36 cellular contexts compared by ENCODE assay signal in the genomic region with DNA sequence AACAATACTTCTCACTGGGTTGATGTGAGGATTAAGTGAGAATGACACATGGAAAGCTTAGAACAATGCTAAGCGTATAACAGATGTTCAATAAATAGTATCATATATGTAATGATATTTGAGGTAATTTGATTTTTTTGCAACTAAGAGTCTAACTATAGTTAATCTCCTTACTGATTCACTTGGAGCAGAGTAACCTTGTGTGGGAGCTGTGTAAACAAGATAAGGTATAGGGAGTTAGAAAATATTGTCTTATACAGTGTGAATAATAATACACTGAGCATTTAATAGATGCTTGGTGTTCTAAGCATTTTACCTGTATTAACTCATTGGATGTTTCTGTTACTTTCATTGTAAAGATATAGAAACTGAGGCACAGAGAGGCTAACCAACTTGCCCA.
"Had no signal": no experiment of that assay in that cellular context is flagged by ENCODE, and none has a peak within 500 bp of the region (broad histone marks: within the 10 kb centered on the region; RNA-seq: fewer than 3 reads in every experiment).

No MANE protein-coding gene starts in this region.

- H3K36me3 ChIP-seq: ascending aorta had no signal

- H3K27me3 ChIP-seq: ascending aorta, cardiac muscle cell had no signal

- H3K4me1 ChIP-seq: ascending aorta had no signal

- H3K4me1 Mint-ChIP-seq: activated CD4-positive, alpha-beta memory T cell treated with anti-CD3 and anti-CD28 coated beads, Interleukin-2, amount 10 ng/mL, durations not matched to agents 7 days and 5 days; activated CD4-positive, alpha-beta T cell treated with anti-CD3 and anti-CD28 coated beads, Interleukin-2, amount 10 ng/mL, durations not matched to agents 24 days and 14 days; activated CD8-positive, alpha-beta memory T cell treated with anti-CD3 and anti-CD28 coated beads, Interleukin-2, amount 10 ng/mL, durations not matched to agents 7 days and 5 days; activated naive CD4-positive, alpha-beta T cell treated with anti-CD3 and anti-CD28 coated beads, Interleukin-2, amount 10 ng/mL, durations not matched to agents 7 days and 5 days; activated naive CD4-positive, alpha-beta T cell treated with anti-CD3 and anti-CD28 coated beads, Interleukin-2, amount 50 U/mL, for 24 hours; activated naive CD8-positive, alpha-beta T cell treated with anti-CD3 and anti-CD28 coated beads, Interleukin-2, amount 10 ng/mL, durations not matched to agents 7 days and 5 days; activated naive CD8-positive, alpha-beta T cell treated with anti-CD3 and anti-CD28 coated beads, Interleukin-2, amount 50 U/mL, for 24 hours; central memory CD8-positive, alpha-beta T cell had no signal

- H3K4me3 ChIP-seq: ascending aorta, cardiac muscle cell had no signal

- DNase-seq: activated CD4-positive, alpha-beta memory T cell treated with anti-CD3 and anti-CD28 coated beads, Interleukin-2, amount 10 ng/mL, durations not matched to agents 7 days and 5 days; activated CD4-positive, alpha-beta T cell treated with anti-CD3 and anti-CD28 coated beads for 1 hour; activated CD4-positive, alpha-beta T cell treated with anti-CD3 and anti-CD28 coated beads for 4 hours; activated CD4-positive, alpha-beta T cell treated with anti-CD3 and anti-CD28 coated beads, Interleukin-2, amount 10 ng/mL, durations not matched to agents 24 days and 14 days; activated CD4-positive, alpha-beta T cell treated with anti-CD3 and anti-CD28 coated beads, Interleukin-2, amount 50 U/mL, for 1 hour; activated CD4-positive, alpha-beta T cell treated with anti-CD3 and anti-CD28 coated beads, Interleukin-2, amount 50 U/mL, for 48 hours; activated CD4-positive, CD25-positive, alpha-beta regulatory T cell; activated CD8-positive, alpha-beta memory T cell treated with anti-CD3 and anti-CD28 coated beads for 24 hours; activated CD8-positive, alpha-beta memory T cell treated with anti-CD3 and anti-CD28 coated beads, Interleukin-2, amount 10 ng/mL, durations not matched to agents 7 days and 5 days; activated CD8-positive, alpha-beta memory T cell treated with anti-CD3 and anti-CD28 coated beads, Interleukin-2, amount 50 U/mL, for 48 hours; activated CD8-positive, alpha-beta T cell treated with anti-CD3 and anti-CD28 coated beads, Interleukin-2, amount 10 ng/mL, durations not matched to agents 7 days and 5 days; activated effector memory CD4-positive, alpha-beta T cell treated with Interleukin-2 at 50 U/mL for 16 hours; activated gamma-delta T cell; activated naive CD4-positive, alpha-beta T cell treated with anti-CD3 and anti-CD28 coated beads, Interleukin-2, amount 10 ng/mL, durations not matched to agents 7 days and 5 days; activated naive CD4-positive, alpha-beta T cell treated with Interleukin-2 at 50 U/mL for 16 hours; activated naive CD8-positive, alpha-beta T cell treated with anti-CD3 and anti-CD28 coated beads, Interleukin-2, amount 10 ng/mL, durations not matched to agents 7 days and 5 days; activated naive CD8-positive, alpha-beta T cell treated with anti-CD3 and anti-CD28 coated beads, Interleukin-2, amount 50 U/mL, for 24 hours; activated T-cell treated with anti-CD3 and anti-CD28 coated beads, Interleukin-2, amount 50 U/mL, for 24 hours; activated T-cell treated with anti-CD3 and anti-CD28 coated beads, Interleukin-2, amount 50 U/mL, for 48 hours; amygdala; anterior cingulate cortex; caudate nucleus; cerebellar nuclear complex; T-helper 1 cell; T-helper 2 cell; T-helper 9 cell had no signal

- H3K9me3 Mint-ChIP-seq: activated CD4-positive, alpha-beta memory T cell treated with anti-CD3 and anti-CD28 coated beads, Interleukin-2, amount 10 ng/mL, durations not matched to agents 7 days and 5 days; activated naive CD4-positive, alpha-beta T cell treated with anti-CD3 and anti-CD28 coated beads, Interleukin-2, amount 10 ng/mL, durations not matched to agents 7 days and 5 days; activated naive CD4-positive, alpha-beta T cell treated with anti-CD3 and anti-CD28 coated beads, Interleukin-2, amount 50 U/mL, for 24 hours; activated naive CD8-positive, alpha-beta T cell treated with anti-CD3 and anti-CD28 coated beads, Interleukin-2, amount 10 ng/mL, durations not matched to agents 7 days and 5 days; activated T-cell treated with anti-CD3 and anti-CD28 coated beads, Interleukin-2, amount 50 U/mL, for 24 hours; activated T-helper 2 cell treated with anti-CD3 and anti-CD28 coated beads, Interferon-gamma antibody, Interleukin-2, Interleukin-4, amounts not matched to agents 10 μg/mL and 5 μg/mL and 100 μg/mL, durations not matched to agents 14 hours and 24 hours and 36 hours; central memory CD8-positive, alpha-beta T cell; T-helper 1 cell treated with Interleukin-12 subunit alpha and Interleukin-12 subunit beta and Interleukin-4 antibody, amounts not matched to agents 30 μg/mL and 1 μg/mL, for 36 hours; T-helper 2 cell treated with Interferon-gamma antibody and Interleukin-4, amounts not matched to agents 5 μg/mL and 100 μg/mL, for 36 hours had no signal

- H3K27me3 Mint-ChIP-seq: activated CD4-positive, alpha-beta T cell treated with anti-CD3 and anti-CD28 coated beads, Interleukin-2, amount 10 ng/mL, durations not matched to agents 24 days and 14 days; activated CD8-positive, alpha-beta memory T cell treated with anti-CD3 and anti-CD28 coated beads, Interleukin-2, amount 10 ng/mL, durations not matched to agents 7 days and 5 days; activated naive CD4-positive, alpha-beta T cell treated with anti-CD3 and anti-CD28 coated beads, Interleukin-2, amount 10 ng/mL, durations not matched to agents 7 days and 5 days; activated naive CD4-positive, alpha-beta T cell treated with anti-CD3 and anti-CD28 coated beads, Interleukin-2, amount 50 U/mL, for 24 hours; activated naive CD8-positive, alpha-beta T cell; activated naive CD8-positive, alpha-beta T cell treated with anti-CD3 and anti-CD28 coated beads, Interleukin-2, amount 10 ng/mL, durations not matched to agents 7 days and 5 days; activated naive CD8-positive, alpha-beta T cell treated with anti-CD3 and anti-CD28 coated beads, Interleukin-2, amount 50 U/mL, for 24 hours; activated T-cell treated with anti-CD3 and anti-CD28 coated beads, Interleukin-2, amount 50 U/mL, for 24 hours had no signal

- ATAC-seq: activated CD4-positive, CD25-positive, alpha-beta regulatory T cell treated with anti-CD3 and anti-CD28 coated beads, Interleukin-2, amount 50 U/mL, for 24 hours; activated CD8-positive, alpha-beta memory T cell treated with anti-CD3 and anti-CD28 coated beads, Interleukin-2, amount 10 ng/mL, durations not matched to agents 7 days and 5 days; activated CD8-positive, alpha-beta T cell treated with anti-CD3 and anti-CD28 coated beads, Interleukin-2, amount 10 ng/mL, durations not matched to agents 7 days and 5 days; activated naive CD8-positive, alpha-beta T cell treated with anti-CD3 and anti-CD28 coated beads, Interleukin-2, amount 50 U/mL, for 24 hours had no signal

- H3K36me3 Mint-ChIP-seq: activated CD8-positive, alpha-beta memory T cell treated with anti-CD3 and anti-CD28 coated beads, Interleukin-2, amount 10 ng/mL, durations not matched to agents 7 days and 5 days; activated naive CD4-positive, alpha-beta T cell treated with anti-CD3 and anti-CD28 coated beads, Interleukin-2, amount 10 ng/mL, durations not matched to agents 7 days and 5 days had no signal

- H3K27ac Mint-ChIP-seq: activated CD4-positive, alpha-beta memory T cell treated with anti-CD3 and anti-CD28 coated beads, Interleukin-2, amount 10 ng/mL, durations not matched to agents 7 days and 5 days; activated CD4-positive, alpha-beta T cell treated with anti-CD3 and anti-CD28 coated beads, Interleukin-2, amount 10 ng/mL, durations not matched to agents 24 days and 14 days; activated CD8-positive, alpha-beta memory T cell treated with anti-CD3 and anti-CD28 coated beads, Interleukin-2, amount 10 ng/mL, durations not matched to agents 7 days and 5 days; activated CD8-positive, alpha-beta T cell treated with anti-CD3 and anti-CD28 coated beads, Interleukin-2, amount 10 ng/mL, durations not matched to agents 7 days and 5 days; activated naive CD4-positive, alpha-beta T cell treated with anti-CD3 and anti-CD28 coated beads, Interleukin-2, amount 10 ng/mL, durations not matched to agents 7 days and 5 days; activated naive CD4-positive, alpha-beta T cell treated with anti-CD3 and anti-CD28 coated beads, Interleukin-2, amount 50 U/mL, for 24 hours; activated naive CD8-positive, alpha-beta T cell; activated naive CD8-positive, alpha-beta T cell treated with anti-CD3 and anti-CD28 coated beads, Interleukin-2, amount 10 ng/mL, durations not matched to agents 7 days and 5 days; activated naive CD8-positive, alpha-beta T cell treated with anti-CD3 and anti-CD28 coated beads, Interleukin-2, amount 50 U/mL, for 24 hours; activated T-cell treated with anti-CD3 and anti-CD28 coated beads, Interleukin-2, amount 50 U/mL, for 24 hours; activated T-helper 2 cell treated with anti-CD3 and anti-CD28 coated beads, Interferon-gamma antibody, Interleukin-2, Interleukin-4, amounts not matched to agents 10 μg/mL and 5 μg/mL and 100 μg/mL, durations not matched to agents 14 hours and 24 hours and 36 hours; brain; T-helper 1 cell treated with Interleukin-12 subunit alpha and Interleukin-12 subunit beta and Interleukin-4 antibody, amounts not matched to agents 30 μg/mL and 1 μg/mL, for 36 hours; T-helper 2 cell treated with Interferon-gamma antibody and Interleukin-4, amounts not matched to agents 5 μg/mL and 100 μg/mL, for 36 hours had no signal

- H3K4me3 Mint-ChIP-seq: activated CD4-positive, alpha-beta memory T cell treated with anti-CD3 and anti-CD28 coated beads, Interleukin-2, amount 10 ng/mL, durations not matched to agents 7 days and 5 days; activated CD4-positive, alpha-beta T cell treated with anti-CD3 and anti-CD28 coated beads, Interleukin-2, amount 10 ng/mL, durations not matched to agents 24 days and 14 days; activated CD8-positive, alpha-beta memory T cell treated with anti-CD3 and anti-CD28 coated beads, Interleukin-2, amount 10 ng/mL, durations not matched to agents 7 days and 5 days; activated CD8-positive, alpha-beta T cell treated with anti-CD3 and anti-CD28 coated beads, Interleukin-2, amount 10 ng/mL, durations not matched to agents 7 days and 5 days; activated naive CD4-positive, alpha-beta T cell treated with anti-CD3 and anti-CD28 coated beads, Interleukin-2, amount 10 ng/mL, durations not matched to agents 7 days and 5 days; activated naive CD4-positive, alpha-beta T cell treated with anti-CD3 and anti-CD28 coated beads, Interleukin-2, amount 50 U/mL, for 24 hours; activated naive CD8-positive, alpha-beta T cell; activated naive CD8-positive, alpha-beta T cell treated with anti-CD3 and anti-CD28 coated beads, Interleukin-2, amount 10 ng/mL, durations not matched to agents 7 days and 5 days; activated naive CD8-positive, alpha-beta T cell treated with anti-CD3 and anti-CD28 coated beads, Interleukin-2, amount 50 U/mL, for 24 hours; activated T-cell treated with anti-CD3 and anti-CD28 coated beads, Interleukin-2, amount 50 U/mL, for 24 hours; brain; central memory CD8-positive, alpha-beta T cell; T-helper 1 cell treated with Interleukin-12 subunit alpha and Interleukin-12 subunit beta and Interleukin-4 antibody, amounts not matched to agents 30 μg/mL and 1 μg/mL, for 36 hours; T-helper 2 cell treated with Interferon-gamma antibody and Interleukin-4, amounts not matched to agents 5 μg/mL and 100 μg/mL, for 36 hours had no signal

- H3K9me3 ChIP-seq: ascending aorta had no signal
